ENCODE assay signal across 4 cellular contexts in genomic region chr9:101384873-101385536, GRCh38. TPM values are rescaled to one million over a fixed set of nuclear protein-coding genes. Genes with fewer than 3 reads are reported as not detected.
"Had no signal": no experiment of that assay in that cellular context is flagged by ENCODE, and none has a peak within 500 bp of the region (broad histone marks: within the 10 kb centered on the region; RNA-seq: fewer than 3 reads in every experiment).

Gene BAAT (minus strand): TSS chr9:101385006. CDS start chr9:101371404, 13,602 bp downstream.

RNA-seq across cellular contexts. Expression of gene BAAT, which starts in this region (rescaled TPM):
- total RNA-seq: activated B cell treated with CpG ODN at 0.5 μM for 24 hours; activated CD4-positive, alpha-beta memory T cell treated with anti-CD3 and anti-CD28 coated beads for 36 hours; activated naive CD4-positive, alpha-beta T cell treated with anti-CD3 and anti-CD28 coated beads for 36 hours; activated naive CD4-positive, alpha-beta T cell treated with anti-CD3 and anti-CD28 coated beads, Interleukin-2, amount 50 U/mL, for 72 hours had no signal
